9 cellular contexts compared by ENCODE assay signal in the genomic region with DNA sequence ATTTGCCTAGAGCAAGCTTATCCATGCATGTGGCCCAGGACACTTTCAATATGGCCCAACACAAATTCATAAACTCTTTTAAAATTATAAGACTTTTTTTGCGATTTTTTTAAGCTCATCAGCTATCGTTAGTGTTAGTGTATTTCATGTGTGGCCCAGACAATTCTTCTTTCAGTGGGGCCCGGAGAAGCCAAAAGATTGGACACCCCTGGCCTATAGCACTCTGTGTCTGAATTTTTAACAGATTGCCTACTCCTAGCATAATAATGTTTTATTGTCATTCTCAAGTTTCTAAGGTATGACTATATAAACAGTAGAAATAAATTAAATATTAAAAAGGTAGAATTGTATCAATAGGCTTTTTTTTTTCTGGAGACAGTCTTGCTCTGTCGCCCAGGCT.
"Had no signal": no experiment of that assay in that cellular context is flagged by ENCODE, and none has a peak within 500 bp of the region (broad histone marks: within the 10 kb centered on the region; RNA-seq: fewer than 3 reads in every experiment).

No MANE protein-coding gene starts in this region.

- H3K4me2 ChIP-seq: KMS-11 had no signal

- H3K9ac ChIP-seq: GM23248, KMS-11 had no signal

- H3K4me3 ChIP-seq: GM23248, HAP-1 had no signal

- FAIRE-seq: HTR-8/SVneo had no signal

- DNase-seq: GOT3, H7, HFFc6, KBM-7 had no signal

- H3K4me1 ChIP-seq: HAP-1 had no signal

- H3K36me3 ChIP-seq: HAP-1 had no signal

- H3K27ac ChIP-seq: GM23248, KMS-11 had no signal

- ATAC-seq: HCT116 had no signal

- H3K9me3 ChIP-seq: HAP-1 had no signal

- H2AFZ ChIP-seq: GM23248 had no signal
